7 cellular contexts compared by ENCODE assay signal in genomic region chr3:58434511-58434910, GRCh38. TPM values are rescaled to one million over a fixed set of nuclear protein-coding genes. Genes with fewer than 3 reads are reported as not detected.
A peak's percentile ranks its signal among the peaks of the same experiment; 100 is the strongest.
DNase-seq lines count a peak whose midpoint lies in the region; ATAC-seq and TF ChIP-seq lines count a peak whose summit lies in the region.

No MANE protein-coding gene starts in this region.

- peak; percentile 39 for DNase-seq in WTC11 (ENCODE audit: low spot score)
- DNase-seq in immature natural killer cell, result no peak
- no peak for DNase-seq in HK-2 (ENCODE audit: unreplicated experiment)
- DNase-seq in NCI-H187 treated with DMSO at 0.1 percent for 48 hours (lab: John Stamatoyannopoulos, UW), result no peak
- no peak for DNase-seq in GM03348 (ENCODE audit: low spot score)

- peaks cover 38% of the 10 kb centered on the region for H3K4me1 ChIP-seq in HUES64 (ENCODE audit: insufficient read depth, low read length)

- peaks cover 25% of the 10 kb centered on the region for H3K36me3 Mint-ChIP-seq in WTC11
- H3K36me3 Mint-ChIP-seq in immature natural killer cell, result peaks cover 0 to 12% (median 4%) of the 10 kb centered on the region in 3 donors
- H3K36me3 Mint-ChIP-seq in stimulated activated memory B cell treated with anti-CD40 and anti-IgM and Interleukin-4, amounts not matched to agents 10 μg/mL and 1 μg/mL and 100 μg/mL, for 72 hours, result peaks cover 6% of the 10 kb centered on the region

- no peaks in the 10 kb centered on the region for H3K27me3 ChIP-seq in HUES64 (ENCODE audit: insufficient read depth, low read length)

- peak overlapping the region; percentile 83 for H3K27ac ChIP-seq in HUES64 (ENCODE audit: low read depth, low read length)

- peak; percentile 2 for ATAC-seq in WTC11
- no peak for ATAC-seq in stimulated activated memory B cell treated with anti-CD40 and anti-IgM and Interleukin-4, amounts not matched to agents 10 μg/mL and 1 μg/mL and 100 μg/mL, for 72 hours

- CTCF ChIA-PET in WTC11 (lab: Charles Lee), result interaction anchor here (1.0 to 1.6 kb wide), 5 partner anchors 19 to 196 kb away, joined by 3 to 5 read pairs (median 4); no protein-coding TSS in a partner anchor

- POLR2A ChIA-PET in WTC11 (lab: Charles Lee), result interaction anchor here (0.8 to 1.3 kb wide), 4 partner anchors 10 to 128 kb away, joined by 3 to 4 read pairs (median 3); partner anchors contain the start of genes HTD2 and RPP14

- H3K36me3 ChIP-seq in HUES64 (ENCODE audit: insufficient read depth, low read length), result peaks cover 27% of the 10 kb centered on the region

- H3K9ac ChIP-seq in HUES64 (ENCODE audit: low read depth, low read length), result peak overlapping the region; percentile 31

- no peaks in the 10 kb centered on the region for H3K9me3 Mint-ChIP-seq in WTC11
- H3K9me3 Mint-ChIP-seq in immature natural killer cell, result no peaks in the 10 kb centered on the region
- H3K9me3 Mint-ChIP-seq in stimulated activated memory B cell treated with anti-CD40 and anti-IgM and Interleukin-4, amounts not matched to agents 10 μg/mL and 1 μg/mL and 100 μg/mL, for 72 hours, result no peaks in the 10 kb centered on the region

- H3K27me3 Mint-ChIP-seq in WTC11 (ENCODE audit: low read depth), result no peaks in the 10 kb centered on the region
- H3K27me3 Mint-ChIP-seq in immature natural killer cell (ENCODE audit: low read depth in 3 of 3), result peaks cover 3 to 5% (median 5%) of the 10 kb centered on the region in 3 donors
- H3K27me3 Mint-ChIP-seq in stimulated activated memory B cell treated with anti-CD40 and anti-IgM and Interleukin-4, amounts not matched to agents 10 μg/mL and 1 μg/mL and 100 μg/mL, for 72 hours, result no peaks in the 10 kb centered on the region

- peak overlapping the region; percentile 32 for H3K4me3 ChIP-seq in HUES64 (ENCODE audit: low read length)

- 62% methylated on average over 11 of the region's 11 CpGs for WGBS in HUES64

- H3K9me3 ChIP-seq in HUES64 (ENCODE audit: insufficient read depth, low read depth, low read length), result no peaks in the 10 kb centered on the region

- H3K4me3 Mint-ChIP-seq in WTC11 (peak overlapping the region; percentile 53), immature natural killer cell (peak overlapping the region; percentile 13 to 93 (median 44))
- no peak overlapping the region for H3K4me3 Mint-ChIP-seq in stimulated activated memory B cell treated with anti-CD40 and anti-IgM and Interleukin-4, amounts not matched to agents 10 μg/mL and 1 μg/mL and 100 μg/mL, for 72 hours

- no peak for TF ChIP-seq CTCF in WTC11 (IDR thresholded peaks at IDR 0.05)

- H3K27ac Mint-ChIP-seq in WTC11 (peak overlapping the region; percentile 98), immature natural killer cell (peak overlapping the region in 4 of 6 donors; percentile 11 to 93 (median 85))
- H3K27ac Mint-ChIP-seq in stimulated activated memory B cell treated with anti-CD40 and anti-IgM and Interleukin-4, amounts not matched to agents 10 μg/mL and 1 μg/mL and 100 μg/mL, for 72 hours, result peak overlapping the region; percentile 93

- H3K4me1 Mint-ChIP-seq in WTC11 (peaks cover 59% of the 10 kb centered on the region), immature natural killer cell (peaks cover 24 to 29% of the 10 kb centered on the region in 2 donors)
- H3K4me1 Mint-ChIP-seq in stimulated activated memory B cell treated with anti-CD40 and anti-IgM and Interleukin-4, amounts not matched to agents 10 μg/mL and 1 μg/mL and 100 μg/mL, for 72 hours, result peaks cover 36% of the 10 kb centered on the region

TF ChIP-seq in WTC11, 78 proteins besides CTCF, POLR2A, EP300 and RAD21:
- TF ChIP-seq ESRRA (CRISPR knock-in tag; IDR thresholded peaks at IDR 0.05; ENCODE audit: borderline replicate concordance) (no peak), ZNF263 (CRISPR knock-in tag; IDR thresholded peaks at IDR 0.05; ENCODE audit: low read depth) (no peak)

RNA-seq across cellular contexts. Expression of gene PDHB, which starts 0.9 kb away (rescaled TPM):
- 102 TPM for polyA plus RNA-seq in HUES64 (2013, experiment 1 of 2)
- 107 TPM for polyA plus RNA-seq in HUES64 (2013, experiment 2 of 2)
- total RNA-seq in WTC11 (2021), result 121 to 131 TPM (median 123 TPM) in 3 replicates
- 100 to 1,000 TPM; 101 to 248 (median 113) TPM for polyA plus RNA-seq in immature natural killer cell

RNA-seq across cellular contexts. Expression of gene KCTD6, which starts 57.4 kb away (rescaled TPM):
- 15.9 TPM for polyA plus RNA-seq in HUES64 (2013, experiment 1 of 2)
- 22.1 TPM for polyA plus RNA-seq in HUES64 (2013, experiment 2 of 2)
- total RNA-seq in WTC11 (2021), result 15.2 to 16.4 TPM (median 15.5 TPM) in 3 replicates
- polyA plus RNA-seq in immature natural killer cell, result 10 to 100 TPM in 2 of 3 donors, 1 to 10 TPM in 1; 8.3 to 12.9 (median 12.4) TPM
